In the genomic region with DNA sequence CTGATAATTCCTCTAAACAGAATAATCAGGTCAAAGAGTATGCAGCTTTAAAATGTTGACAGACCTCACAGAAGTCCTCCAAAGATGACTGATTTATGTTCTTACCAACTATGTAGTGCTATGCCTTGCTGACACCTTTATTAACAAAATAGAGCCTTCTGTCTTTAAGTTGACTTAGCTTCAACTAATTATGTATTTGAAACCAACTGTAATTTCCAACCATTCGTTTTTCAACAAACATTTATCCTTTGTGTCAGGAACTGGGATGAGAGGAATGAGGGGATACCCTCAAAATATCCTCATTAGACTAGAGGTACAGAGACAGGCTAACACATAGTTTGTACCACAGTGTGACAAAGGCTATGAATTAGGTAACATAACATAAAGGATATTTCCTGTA, we compare ENCODE assay signal across 21 cellular contexts.
"Had no signal": no experiment of that assay in that cellular context is flagged by ENCODE, and none has a peak within 500 bp of the region (broad histone marks: within the 10 kb centered on the region; RNA-seq: fewer than 3 reads in every experiment).

No MANE protein-coding gene starts in this region.

- H3K4me1 Mint-ChIP-seq: endodermal cell had no signal

- H3K4me1 ChIP-seq: spleen, upper lobe of right lung, vagina had no signal

- H3K27ac Mint-ChIP-seq: endodermal cell; naive thymus-derived CD4-positive, alpha-beta T cell; stimulated activated naive CD8-positive, alpha-beta T cell treated with anti-CD3 and anti-CD28 coated beads, Interleukin-15, Interleukin-2, amounts not matched to agents 100 ng/mL and 50 ng/mL, for 24 hours had no signal

- H3K36me3 Mint-ChIP-seq: naive thymus-derived CD4-positive, alpha-beta T cell; stimulated activated memory B cell treated with anti-CD40 and anti-IgM and Interleukin-4, amounts not matched to agents 10 μg/mL and 1 μg/mL and 100 μg/mL, for 72 hours had no signal

- ATAC-seq: heart right ventricle; left lobe of liver; naive thymus-derived CD4-positive, alpha-beta T cell; sciatic nerve; stimulated activated memory B cell treated with anti-CD40 and anti-IgM and Interleukin-4, amounts not matched to agents 10 μg/mL and 1 μg/mL and 100 μg/mL, for 72 hours; upper lobe of right lung had no signal

- H3K9me3 Mint-ChIP-seq: endodermal cell; stimulated activated memory B cell treated with anti-CD40 and anti-IgM and Interleukin-4, amounts not matched to agents 10 μg/mL and 1 μg/mL and 100 μg/mL, for 72 hours; stimulated activated naive CD8-positive, alpha-beta T cell treated with anti-CD3 and anti-CD28 coated beads, Interleukin-15, Interleukin-2, amounts not matched to agents 100 ng/mL and 50 ng/mL, for 24 hours had no signal

- H3K36me3 ChIP-seq: heart right ventricle, neutrophil, spleen, tibial artery, upper lobe of right lung, vagina had no signal

- H3K4me3 Mint-ChIP-seq: endodermal cell; naive thymus-derived CD4-positive, alpha-beta T cell; stimulated activated memory B cell treated with anti-CD40 and anti-IgM and Interleukin-4, amounts not matched to agents 10 μg/mL and 1 μg/mL and 100 μg/mL, for 72 hours; stimulated activated naive CD8-positive, alpha-beta T cell treated with anti-CD3 and anti-CD28 coated beads, Interleukin-15, Interleukin-2, amounts not matched to agents 100 ng/mL and 50 ng/mL, for 24 hours had no signal

- H3K27me3 ChIP-seq: heart right ventricle, neutrophil, spleen, tibial artery, upper lobe of right lung, vagina had no signal

- FAIRE-seq: endothelial cell of umbilical vein, frontal cortex had no signal

- H3K9me3 ChIP-seq: heart right ventricle, neutrophil, spleen, tibial artery, upper lobe of right lung, vagina had no signal

- H3K4me3 ChIP-seq: heart right ventricle, spleen, tibial artery, upper lobe of right lung, vagina had no signal

- DNase-seq: effector CD4-positive, alpha-beta T cell; endodermal cell; erythroblast; heart right ventricle; islet precursor cell; mammary epithelial cell; naive thymus-derived CD4-positive, alpha-beta T cell; spleen; stimulated activated CD4-positive, alpha-beta T cell treated with anti-CD3 and anti-CD28 coated beads, Interleukin-15, amount 100 ng/mL, for 24 hours; stimulated activated CD4-positive, alpha-beta T cell treated with anti-CD3 and anti-CD28 coated beads, Interleukin-1b, Interleukin-23, amount 100 ng/mL, for 48 hours; stimulated activated CD4-positive, alpha-beta T cell treated with anti-CD3 and anti-CD28 coated beads, Interleukin-4, amount 100 ng/mL, for 24 hours; upper lobe of right lung had no signal

- H3K27me3 Mint-ChIP-seq: naive thymus-derived CD4-positive, alpha-beta T cell; stimulated activated memory B cell treated with anti-CD40 and anti-IgM and Interleukin-4, amounts not matched to agents 10 μg/mL and 1 μg/mL and 100 μg/mL, for 72 hours; stimulated activated naive CD8-positive, alpha-beta T cell treated with anti-CD3 and anti-CD28 coated beads, Interleukin-15, Interleukin-2, amounts not matched to agents 100 ng/mL and 50 ng/mL, for 24 hours had no signal

- H3K27ac ChIP-seq: heart right ventricle, neutrophil, spleen, tibial artery, upper lobe of right lung, vagina had no signal
